In the genomic region with DNA sequence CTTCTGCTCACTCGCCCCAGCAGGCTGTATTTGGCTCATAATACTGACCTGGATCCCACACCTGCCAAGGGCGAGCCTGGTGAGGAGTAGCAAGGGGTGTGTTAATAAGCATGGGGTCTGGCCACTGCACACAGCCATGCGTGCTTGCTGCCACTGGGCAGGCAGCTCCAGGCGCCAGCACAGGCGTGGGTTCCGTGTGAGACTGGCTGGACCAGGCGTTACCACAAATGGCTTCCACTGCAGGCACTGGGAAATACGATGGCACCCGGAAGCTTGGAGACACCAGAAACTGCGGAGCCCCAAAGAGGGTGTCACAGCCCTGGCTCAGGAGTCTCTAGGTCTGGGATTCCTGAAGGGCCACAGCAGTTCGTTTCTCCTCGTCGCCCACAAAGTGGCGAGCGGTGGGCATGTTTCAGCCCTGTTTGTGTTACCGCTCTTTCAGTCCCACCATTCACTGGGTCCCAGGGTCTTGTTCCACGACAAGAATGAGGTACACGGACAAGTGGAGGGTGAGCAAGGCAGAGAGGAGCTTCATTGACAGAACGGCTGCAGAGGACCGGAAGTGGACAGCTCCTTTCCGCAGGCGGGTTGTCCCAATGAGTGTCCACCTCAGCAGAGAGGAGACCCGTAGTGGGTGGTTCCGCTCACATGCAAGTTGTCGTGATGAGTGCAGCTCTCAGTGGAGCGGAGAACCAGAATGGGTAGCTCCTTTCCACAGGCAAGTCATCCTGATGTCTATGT, we compare ENCODE assay signal across 20 cellular contexts.
"Had no signal": no experiment of that assay in that cellular context is flagged by ENCODE, and none has a peak within 500 bp of the region (broad histone marks: within the 10 kb centered on the region; RNA-seq: fewer than 3 reads in every experiment).

No MANE protein-coding gene starts in this region.

- H3K4me3 Mint-ChIP-seq: activated naive CD8-positive, alpha-beta T cell treated with anti-CD3 and anti-CD28 coated beads, Interleukin-2, amount 10 ng/mL, durations not matched to agents 7 days and 5 days; activated T-cell treated with anti-CD3 and anti-CD28 coated beads, Interleukin-2, amount 50 U/mL, for 72 hours; naive thymus-derived CD4-positive, alpha-beta T cell; stimulated activated naive B cell treated with anti-CD40 and anti-IgM and Interleukin-4, amounts not matched to agents 10 μg/mL and 1 μg/mL and 100 μg/mL, for 72 hours; type B pancreatic cell had no signal

- H3K36me3 Mint-ChIP-seq: activated naive CD8-positive, alpha-beta T cell treated with anti-CD3 and anti-CD28 coated beads, Interleukin-2, amount 10 ng/mL, durations not matched to agents 7 days and 5 days; naive thymus-derived CD4-positive, alpha-beta T cell; stimulated activated naive B cell treated with anti-CD40 and anti-IgM and Interleukin-4, amounts not matched to agents 10 μg/mL and 1 μg/mL and 100 μg/mL, for 72 hours; type B pancreatic cell had no signal

- DNase-seq: activated CD4-positive, alpha-beta T cell treated with anti-CD3 and anti-CD28 coated beads for 1 hour; activated CD4-positive, alpha-beta T cell treated with anti-CD3 and anti-CD28 coated beads, Interleukin-2, amount 50 U/mL, for 48 hours; activated gamma-delta T cell treated with Interleukin-2 at 50 U/mL for 16 hours; activated naive CD8-positive, alpha-beta T cell treated with anti-CD3 and anti-CD28 coated beads, Interleukin-2, amount 10 ng/mL, durations not matched to agents 7 days and 5 days; activated T-cell treated with anti-CD3 and anti-CD28 coated beads, Interleukin-2, amount 50 U/mL, for 72 hours; aorta; hypothalamus; naive thymus-derived CD4-positive, alpha-beta T cell; stimulated activated CD4-positive, alpha-beta T cell treated with anti-CD3 and anti-CD28 coated beads, Interleukin-2, amount 100 ng/mL, for 24 hours; stimulated activated naive B cell treated with anti-CD40 and anti-IgM and Interleukin-4, amounts not matched to agents 10 μg/mL and 1 μg/mL and 100 μg/mL, for 72 hours; substantia nigra had no signal

- ATAC-seq: activated T-cell treated with anti-CD3 and anti-CD28 coated beads, Interleukin-2, amount 50 U/mL, for 72 hours; esophagus mucosa; naive thymus-derived CD4-positive, alpha-beta T cell; sciatic nerve; stimulated activated naive B cell treated with anti-CD40 and anti-IgM and Interleukin-4, amounts not matched to agents 10 μg/mL and 1 μg/mL and 100 μg/mL, for 72 hours had no signal

- FAIRE-seq: bronchial epithelial cell, endometrium had no signal

- H3K9me3 ChIP-seq: neutrophil, prostate gland had no signal

- H3K27ac Mint-ChIP-seq: activated naive CD8-positive, alpha-beta T cell treated with anti-CD3 and anti-CD28 coated beads, Interleukin-2, amount 10 ng/mL, durations not matched to agents 7 days and 5 days; activated T-cell treated with anti-CD3 and anti-CD28 coated beads, Interleukin-2, amount 50 U/mL, for 72 hours; naive thymus-derived CD4-positive, alpha-beta T cell; stimulated activated naive B cell treated with anti-CD40 and anti-IgM and Interleukin-4, amounts not matched to agents 10 μg/mL and 1 μg/mL and 100 μg/mL, for 72 hours; type B pancreatic cell had no signal

- H3K36me3 ChIP-seq: neutrophil, prostate gland had no signal

- H3K9me3 Mint-ChIP-seq: type B pancreatic cell had no signal

- H3K4me1 ChIP-seq: prostate gland had no signal

- H3K27ac ChIP-seq: dorsolateral prefrontal cortex, neutrophil, prostate gland had no signal

- H3K27me3 Mint-ChIP-seq: activated naive CD8-positive, alpha-beta T cell treated with anti-CD3 and anti-CD28 coated beads, Interleukin-2, amount 10 ng/mL, durations not matched to agents 7 days and 5 days; naive thymus-derived CD4-positive, alpha-beta T cell; stimulated activated naive B cell treated with anti-CD40 and anti-IgM and Interleukin-4, amounts not matched to agents 10 μg/mL and 1 μg/mL and 100 μg/mL, for 72 hours had no signal

- H3K4me1 Mint-ChIP-seq: activated naive CD8-positive, alpha-beta T cell treated with anti-CD3 and anti-CD28 coated beads, Interleukin-2, amount 10 ng/mL, durations not matched to agents 7 days and 5 days; naive thymus-derived CD4-positive, alpha-beta T cell; stimulated activated naive B cell treated with anti-CD40 and anti-IgM and Interleukin-4, amounts not matched to agents 10 μg/mL and 1 μg/mL and 100 μg/mL, for 72 hours had no signal

- H3K27me3 ChIP-seq: dorsolateral prefrontal cortex, neutrophil had no signal

- H3K4me3 ChIP-seq: dorsolateral prefrontal cortex, lung, prostate gland had no signal
